Comparison of ENCODE assay signal across 20 cellular contexts in genomic region chr6:90190181-90190580, GRCh38.
DNase-seq lines count a peak whose midpoint lies in the region; ATAC-seq and TF ChIP-seq lines count a peak whose summit lies in the region.
"Had no signal": no experiment of that assay in that cellular context is flagged by ENCODE, and none has a peak within 500 bp of the region (broad histone marks: within the 10 kb centered on the region; RNA-seq: fewer than 3 reads in every experiment).

No MANE protein-coding gene starts in this region.

- H3K27me3 Mint-ChIP-seq in activated T-cell treated with anti-CD3 and anti-CD28 coated beads, Interleukin-2, amount 50 U/mL, for 24 hours, result no peaks in the 10 kb centered on the region
- no peaks in the 10 kb centered on the region for H3K27me3 Mint-ChIP-seq in activated naive CD8-positive, alpha-beta T cell treated with anti-CD3 and anti-CD28 coated beads, Interleukin-2, amount 10 ng/mL, durations not matched to agents 7 days and 5 days

- no peak overlapping the region for H2AFZ ChIP-seq in OCI-LY1 (ENCODE audit: low read length)
- H2AFZ ChIP-seq: GM23248 had no signal

- peaks cover 56% of the 10 kb centered on the region for H3K36me3 Mint-ChIP-seq in activated T-cell treated with anti-CD3 and anti-CD28 coated beads, Interleukin-2, amount 50 U/mL, for 24 hours (ENCODE audit: low read depth)
- peaks cover 7% of the 10 kb centered on the region for H3K36me3 Mint-ChIP-seq in activated naive CD8-positive, alpha-beta T cell treated with anti-CD3 and anti-CD28 coated beads, Interleukin-2, amount 10 ng/mL, durations not matched to agents 7 days and 5 days

- no peak for TF ChIP-seq POLR2A in spleen (IDR thresholded peaks at IDR 0.05)

- peak overlapping the region; percentile 28 for H3K27ac ChIP-seq in OCI-LY1 (ENCODE audit: low read depth, low read length, poor library complexity, severe bottlenecking)
- peak overlapping the region in 7 of 8 donors; percentile 10 to 70 (median 64) for H3K27ac ChIP-seq in spleen
- H3K27ac ChIP-seq: cardiac muscle cell, GM23248, upper lobe of right lung had no signal

- H3K9me3 ChIP-seq in OCI-LY1 (ENCODE audit: low read length) (no peaks in the 10 kb centered on the region), spleen (no peaks in the 10 kb centered on the region)
- H3K9me3 ChIP-seq: BLaER1 treated with 17β-estradiol and CSF1 and Interleukin-3, amounts not matched to agents 10 nM and 100 nM; upper lobe of right lung had no signal

- H3K9me3 Mint-ChIP-seq in activated T-cell treated with anti-CD3 and anti-CD28 coated beads, Interleukin-2, amount 50 U/mL, for 24 hours, result no peaks in the 10 kb centered on the region
- H3K9me3 Mint-ChIP-seq in activated naive CD8-positive, alpha-beta T cell treated with anti-CD3 and anti-CD28 coated beads, Interleukin-2, amount 10 ng/mL, durations not matched to agents 7 days and 5 days, result no peaks in the 10 kb centered on the region

- H3K27ac Mint-ChIP-seq in activated T-cell treated with anti-CD3 and anti-CD28 coated beads, Interleukin-2, amount 50 U/mL, for 24 hours, result peak overlapping the region; percentile 89
- peak overlapping the region; percentile 95 for H3K27ac Mint-ChIP-seq in activated naive CD8-positive, alpha-beta T cell treated with anti-CD3 and anti-CD28 coated beads, Interleukin-2, amount 10 ng/mL, durations not matched to agents 7 days and 5 days

- peaks cover 100% of the 10 kb centered on the region for H3K79me2 ChIP-seq in OCI-LY1 (ENCODE audit: insufficient read depth, low read length)

- H3K36me3 ChIP-seq in OCI-LY1 (ENCODE audit: insufficient read depth, low read length), result peaks cover 81% of the 10 kb centered on the region
- H3K36me3 ChIP-seq in spleen, result no peaks in the 10 kb centered on the region
- H3K36me3 ChIP-seq: cardiac muscle cell, upper lobe of right lung had no signal

- H3K4me1 ChIP-seq in OCI-LY1 (ENCODE audit: insufficient read depth, low read length, severe bottlenecking) (peaks cover 98% of the 10 kb centered on the region), spleen (peaks cover 5 to 97% (median 51%) of the 10 kb centered on the region in 6 donors)

- peaks cover 92% of the 10 kb centered on the region for H3K4me1 Mint-ChIP-seq in activated T-cell treated with anti-CD3 and anti-CD28 coated beads, Interleukin-2, amount 50 U/mL, for 24 hours (ENCODE audit: low read depth)
- H3K4me1 Mint-ChIP-seq in activated naive CD8-positive, alpha-beta T cell treated with anti-CD3 and anti-CD28 coated beads, Interleukin-2, amount 10 ng/mL, durations not matched to agents 7 days and 5 days, result peaks cover 72% of the 10 kb centered on the region

- 87 to 96% (median 93%) methylated on average over 4 of the region's 4 CpGs for WGBS in spleen, 5 donors

- DNase-seq in activated T-cell treated with anti-CD3 and anti-CD28 coated beads, Interleukin-2, amount 50 U/mL, for 24 hours, result no peak
- no peak for DNase-seq in activated T-cell treated with anti-CD3 and anti-CD28 coated beads for 4 hours
- DNase-seq in activated naive CD8-positive, alpha-beta T cell treated with anti-CD3 and anti-CD28 coated beads, Interleukin-2, amount 10 ng/mL, durations not matched to agents 7 days and 5 days, result no peak
- no peak for DNase-seq in spleen
- DNase-seq in sciatic nerve (ENCODE audit: low spot score), result no peak
- DNase-seq: activated CD8-positive, alpha-beta memory T cell treated with anti-CD3 and anti-CD28 coated beads for 24 hours; dermis blood vessel endothelial cell; GM23248; Kasumi-1; NCI-H1930; NCI-H226; NCI-H774; PC-3; SHP77; upper lobe of right lung had no signal

- H3K27me3 ChIP-seq in OCI-LY1 (ENCODE audit: insufficient read depth, low read length) (no peaks in the 10 kb centered on the region), spleen (replicated peaks in 1 of 7) (no peaks in the 10 kb centered on the region)
- H3K27me3 ChIP-seq: BLaER1 treated with 17β-estradiol and CSF1 and Interleukin-3, amounts not matched to agents 10 nM and 100 nM; cardiac muscle cell; upper lobe of right lung had no signal

- H3K9ac ChIP-seq in OCI-LY1 (ENCODE audit: low read length), result no peak overlapping the region
- H3K9ac ChIP-seq: BLaER1 treated with 17β-estradiol and CSF1 and Interleukin-3, amounts not matched to agents 10 nM and 100 nM; GM23248 had no signal

- no peak overlapping the region for H3K4me2 ChIP-seq in OCI-LY1 (ENCODE audit: low read length)

- no peaks in the 10 kb centered on the region for H4K20me1 ChIP-seq in OCI-LY1 (ENCODE audit: insufficient read depth, low read length)

- TF ChIP-seq CTCF in OCI-LY1 (IDR thresholded peaks at IDR 0.05; ENCODE audit: low read length) (no peak), spleen (IDR thresholded peaks at IDR 0.05 in 8 of 11, conservative IDR thresholded peaks at IDR 0.05 in 3 of 11) (no peak)

- H3K9me2 ChIP-seq in OCI-LY1 (ENCODE audit: low read depth, low read length), result no peaks in the 10 kb centered on the region

- H3F3A ChIP-seq in OCI-LY1 (ENCODE audit: insufficient read depth, low read length), result 0 out of 2 replicates have a peak, but pooled peaks cover 4% of the 10 kb centered on the region

- intact Hi-C loops in spleen (cut with DNase I; ENCODE audit: low total_unique reads) (no loop called here), sciatic nerve (cut with DNase I) (no loop called here)

- H3K4me3 ChIP-seq in OCI-LY1 (ENCODE audit: low read depth, low read length, poor library complexity, severe bottlenecking) (no peak overlapping the region), spleen (no peak overlapping the region)
- H3K4me3 ChIP-seq: BLaER1 treated with 17β-estradiol and CSF1 and Interleukin-3, amounts not matched to agents 10 nM and 100 nM; cardiac muscle cell; GM23248; upper lobe of right lung had no signal

- POLR2A ChIA-PET in activated naive CD8-positive, alpha-beta T cell treated with anti-CD3 and anti-CD28 coated beads, Interleukin-2, amount 10 ng/mL, durations not matched to agents 7 days and 5 days (lab: Charles Lee), result interaction anchor here (0.5 to 1.5 kb wide), 8 partner anchors 10 to 482 kb away, joined by 3 to 7 read pairs (median 4); no protein-coding TSS in a partner anchor

- no peak overlapping the region for H3K4me3 Mint-ChIP-seq in activated T-cell treated with anti-CD3 and anti-CD28 coated beads, Interleukin-2, amount 50 U/mL, for 24 hours
- H3K4me3 Mint-ChIP-seq in activated naive CD8-positive, alpha-beta T cell treated with anti-CD3 and anti-CD28 coated beads, Interleukin-2, amount 10 ng/mL, durations not matched to agents 7 days and 5 days, result peak overlapping the region; percentile 80

- ATAC-seq in activated naive CD8-positive, alpha-beta T cell treated with anti-CD3 and anti-CD28 coated beads, Interleukin-2, amount 10 ng/mL, durations not matched to agents 7 days and 5 days (ENCODE audit: low read depth), result no peak
- ATAC-seq in sciatic nerve, result no peak
- ATAC-seq in GM19328 (IDR thresholded peaks at IDR 0.05; ENCODE audit: unreplicated experiment), result no peak
- no peak for ATAC-seq in GM18907 (IDR thresholded peaks at IDR 0.05; ENCODE audit: unreplicated experiment)
- ATAC-seq: PC-3, upper lobe of right lung had no signal
